8 cellular contexts compared by ENCODE assay signal in genomic region chr5:171207256-171207866, GRCh38.
DNase-seq lines count a peak whose midpoint lies in the region; TF ChIP-seq lines count a peak whose summit lies in the region.

No MANE protein-coding gene starts in this region.

- no peak for TF ChIP-seq POLR2A in esophagus muscularis mucosa (IDR thresholded peaks at IDR 0.05; ENCODE audit: low read depth)

- intact Hi-C loops in esophagus muscularis mucosa (cut with DNase I) (no loop called here), posterior vena cava (cut with DNase I) (loop anchor here (5.0 to 10.0 kb wide), 2 partner anchors 125 to 127 kb away; no protein-coding TSS in a partner anchor)

- peak; percentile 42 to 60 (median 56) for TF ChIP-seq CTCF in esophagus muscularis mucosa (IDR thresholded peaks at IDR 0.05)
- TF ChIP-seq CTCF in parathyroid adenoma (IDR thresholded peaks at IDR 0.05) = peak; percentile 38

- no peak overlapping the region for H3K9ac ChIP-seq in parathyroid adenoma

- H2AFZ ChIP-seq in parathyroid adenoma = no peak overlapping the region

- peak; percentile 40 for DNase-seq in NCI-H82 (lab: John Stamatoyannopoulos, UW)
- no peak for DNase-seq in NCI-H82 treated with DMSO at 0.1 percent for 48 hours (lab: John Stamatoyannopoulos, UW; ENCODE audit: unreplicated experiment)
- peak; percentile 69 for DNase-seq in HT-29 (ENCODE audit: low spot score)
- DNase-seq in SIG-M5 treated with dmso at 0.1 percent for 504 hours (lab: John Stamatoyannopoulos, UW; ENCODE audit: unreplicated experiment) = peak; percentile 67
- DNase-seq in esophagus muscularis mucosa (ENCODE audit: extremely low spot score) = no peak
- no peak for DNase-seq in NCI-H187 treated with DMSO at 0.1 percent for 48 hours (lab: John Stamatoyannopoulos, UW)
- no peak for DNase-seq in posterior vena cava (ENCODE audit: low spot score)

- no peaks in the 10 kb centered on the region for H3K79me2 ChIP-seq in parathyroid adenoma

- H3K9me3 ChIP-seq in esophagus muscularis mucosa (no peaks in the 10 kb centered on the region), parathyroid adenoma (ENCODE audit: control insufficient read depth, low read length) (no peaks in the 10 kb centered on the region)

- no peak for TF ChIP-seq EP300 in esophagus muscularis mucosa (IDR thresholded peaks at IDR 0.05)

- peaks cover 0 to 4% (median 0%) of the 10 kb centered on the region in 4 donors for H3K4me1 ChIP-seq in esophagus muscularis mucosa
- H3K4me1 ChIP-seq in parathyroid adenoma = no peaks in the 10 kb centered on the region

- H3K4me2 ChIP-seq in parathyroid adenoma (ENCODE audit: low read length) = no peak overlapping the region

- H3K27me3 ChIP-seq in esophagus muscularis mucosa = no peaks in the 10 kb centered on the region
- H3K27me3 ChIP-seq in parathyroid adenoma (ENCODE audit: control insufficient read depth, insufficient read depth, low read length) = no peaks in the 10 kb centered on the region

- no peak overlapping the region for H3K4me3 ChIP-seq in esophagus muscularis mucosa
- no peak overlapping the region for H3K4me3 ChIP-seq in parathyroid adenoma (ENCODE audit: low read depth, low read length)

- H3K36me3 ChIP-seq in esophagus muscularis mucosa (no peaks in the 10 kb centered on the region), parathyroid adenoma (ENCODE audit: control insufficient read depth, insufficient read depth, low read length) (no peaks in the 10 kb centered on the region)

- H3K27ac ChIP-seq in esophagus muscularis mucosa (replicated peaks in 1 of 4) = no peak overlapping the region
- H3K27ac ChIP-seq in parathyroid adenoma = no peak overlapping the region

- 23% methylated on average over 6 of the region's 6 CpGs for WGBS in esophagus muscularis mucosa

Comparison
In these comparisons a context has a peak if more than half of its experiments do, and no peak if none do; other contexts are left out.
1. DNase-seq: peak in NCI-H82 (single experiment), HT-29 (single experiment) and SIG-M5 treated with dmso at 0.1 percent for 504 hours (single experiment); none in NCI-H82 treated with DMSO at 0.1 percent for 48 hours (single experiment), esophagus muscularis mucosa (single experiment), NCI-H187 treated with DMSO at 0.1 percent for 48 hours (single experiment) and posterior vena cava (single experiment).